Comparison of ENCODE assay signal across 7 cellular contexts in the genomic region with DNA sequence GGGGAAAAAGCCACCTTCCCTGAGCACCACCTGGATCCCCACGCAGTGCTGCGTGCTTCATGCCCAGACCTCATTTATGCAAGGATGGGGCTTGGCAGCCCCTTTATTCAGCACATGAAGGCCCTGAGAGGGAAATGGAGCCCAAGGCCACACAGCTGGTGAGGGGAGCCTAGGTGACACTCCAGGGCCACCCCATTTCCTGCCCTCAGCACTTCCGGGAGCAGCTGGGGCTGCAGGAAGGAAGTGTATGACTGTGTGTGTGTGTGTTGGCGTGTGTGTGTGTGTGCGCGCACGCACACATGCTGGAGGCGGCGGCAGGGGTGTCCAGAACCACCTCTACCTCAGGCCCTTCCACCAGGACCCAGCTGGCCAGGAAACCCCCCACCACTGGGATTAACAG. TPM values are rescaled to one million over a fixed set of nuclear protein-coding genes. Genes with fewer than 3 reads are reported as not detected.
DNase-seq lines count a peak whose midpoint lies in the region; ATAC-seq and TF ChIP-seq lines count a peak whose summit lies in the region.
"Not testable (repeated sequence)": the region's sequence is repeated elsewhere in the genome, so short reads cannot be mapped to it uniquely, and the experiment has no call there.

No MANE protein-coding gene starts in this region.

- H3K4me1 Mint-ChIP-seq in activated naive CD4-positive, alpha-beta T cell treated with anti-CD3 and anti-CD28 coated beads, Interleukin-2, amount 10 ng/mL, durations not matched to agents 7 days and 5 days: peaks cover 28% of the 10 kb centered on the region

- H3K4me2 ChIP-seq in Loucy (ENCODE audit: low read depth, low read length, poor library complexity, severe bottlenecking): peak overlapping the region; percentile 59

- peak overlapping the region; percentile 54 for H3K4me3 ChIP-seq in Loucy (ENCODE audit: low read length, poor library complexity, severe bottlenecking)

- not testable (repeated sequence) for H3K36me3 ChIP-seq in Loucy (ENCODE audit: insufficient read depth, low read length)

- H3K4me3 Mint-ChIP-seq in activated naive CD4-positive, alpha-beta T cell treated with anti-CD3 and anti-CD28 coated beads, Interleukin-2, amount 10 ng/mL, durations not matched to agents 7 days and 5 days: peak overlapping the region; percentile 35

- peak; percentile 81 for DNase-seq in activated CD4-positive, alpha-beta T cell treated with anti-CD3 and anti-CD28 coated beads for 48 hours
- DNase-seq in activated naive CD4-positive, alpha-beta T cell treated with anti-CD3 and anti-CD28 coated beads, Interleukin-2, amount 10 ng/mL, durations not matched to agents 7 days and 5 days: peak; percentile 89
- peak; percentile 45 for DNase-seq in left lobe of liver (ENCODE audit: low spot score)
- peak; percentile 57 for DNase-seq in stimulated activated CD4-positive, alpha-beta T cell treated with anti-CD3 and anti-CD28 coated beads, Interleukin-2, amount 100 ng/mL, for 4 hours (ENCODE audit: low read depth)

- not testable (repeated sequence) for H3K9me3 Mint-ChIP-seq in activated naive CD4-positive, alpha-beta T cell treated with anti-CD3 and anti-CD28 coated beads, Interleukin-2, amount 10 ng/mL, durations not matched to agents 7 days and 5 days

- not testable (repeated sequence) for H3K36me3 Mint-ChIP-seq in activated naive CD4-positive, alpha-beta T cell treated with anti-CD3 and anti-CD28 coated beads, Interleukin-2, amount 10 ng/mL, durations not matched to agents 7 days and 5 days

- not testable (repeated sequence) for H3K9me2 ChIP-seq in Loucy (replicated peaks; ENCODE audit: low read depth, low read length)

- not testable (repeated sequence) for H3K27me3 Mint-ChIP-seq in activated naive CD4-positive, alpha-beta T cell treated with anti-CD3 and anti-CD28 coated beads, Interleukin-2, amount 10 ng/mL, durations not matched to agents 7 days and 5 days

- H3F3A ChIP-seq in Loucy (ENCODE audit: low read depth): not testable (repeated sequence)

- H2AFZ ChIP-seq in Loucy (ENCODE audit: low read length): not testable (repeated sequence)

- not testable (repeated sequence) for TF ChIP-seq CTCF in Loucy (conservative IDR thresholded peaks at IDR 0.05; ENCODE audit: low read length)

- peaks cover 49% of the 10 kb centered on the region for H3K4me1 ChIP-seq in Loucy (ENCODE audit: insufficient read depth, low read length, poor library complexity, severe bottlenecking)

- peak overlapping the region; percentile 90 for H3K27ac Mint-ChIP-seq in activated naive CD4-positive, alpha-beta T cell treated with anti-CD3 and anti-CD28 coated beads, Interleukin-2, amount 10 ng/mL, durations not matched to agents 7 days and 5 days

- CTCF ChIA-PET in activated naive CD4-positive, alpha-beta T cell treated with anti-CD3 and anti-CD28 coated beads, Interleukin-2, amount 10 ng/mL, durations not matched to agents 7 days and 5 days (lab: Charles Lee): interaction anchor here (1.2 to 1.4 kb wide), 3 partner anchors 10 to 50 kb away, joined by 4 to 5 read pairs (median 4); partner anchors contain the start of gene ADAMTS7

- peak overlapping the region; percentile 62 for H3K9ac ChIP-seq in Loucy (ENCODE audit: low read depth, low read length, poor library complexity, severe bottlenecking)

- H3K9me3 ChIP-seq in Loucy (ENCODE audit: insufficient read depth, low read depth, low read length): not testable (repeated sequence)

- H3K27me3 ChIP-seq in Loucy (ENCODE audit: insufficient read depth, low read length, poor library complexity, severe bottlenecking): not testable (repeated sequence)

- not testable (repeated sequence) for H4K20me1 ChIP-seq in Loucy (ENCODE audit: insufficient read depth, low read length, poor library complexity, severe bottlenecking)

- ATAC-seq in GM18907 (IDR thresholded peaks at IDR 0.05; ENCODE audit: unreplicated experiment) (peak; percentile 36), HG02678 (IDR thresholded peaks at IDR 0.05; ENCODE audit: unreplicated experiment) (peak; percentile 37), left lobe of liver (peak; percentile 22)

- H3K79me2 ChIP-seq in Loucy (ENCODE audit: insufficient read depth, low read length): not testable (repeated sequence)

RNA-seq across cellular contexts. Expression of gene ADAMTS7, which starts 49.8 kb away (rescaled TPM):
- total RNA-seq in left lobe of liver: 0.86 TPM

Comparison
In these comparisons a context has a peak if more than half of its experiments do, and no peak if none do; other contexts are left out.
1. Peak in every context shown above with its lines: DNase-seq, ATAC-seq and H3K4me3 ChIP-seq.